Comparison of ENCODE assay signal across 18 cellular contexts in the genomic region with DNA sequence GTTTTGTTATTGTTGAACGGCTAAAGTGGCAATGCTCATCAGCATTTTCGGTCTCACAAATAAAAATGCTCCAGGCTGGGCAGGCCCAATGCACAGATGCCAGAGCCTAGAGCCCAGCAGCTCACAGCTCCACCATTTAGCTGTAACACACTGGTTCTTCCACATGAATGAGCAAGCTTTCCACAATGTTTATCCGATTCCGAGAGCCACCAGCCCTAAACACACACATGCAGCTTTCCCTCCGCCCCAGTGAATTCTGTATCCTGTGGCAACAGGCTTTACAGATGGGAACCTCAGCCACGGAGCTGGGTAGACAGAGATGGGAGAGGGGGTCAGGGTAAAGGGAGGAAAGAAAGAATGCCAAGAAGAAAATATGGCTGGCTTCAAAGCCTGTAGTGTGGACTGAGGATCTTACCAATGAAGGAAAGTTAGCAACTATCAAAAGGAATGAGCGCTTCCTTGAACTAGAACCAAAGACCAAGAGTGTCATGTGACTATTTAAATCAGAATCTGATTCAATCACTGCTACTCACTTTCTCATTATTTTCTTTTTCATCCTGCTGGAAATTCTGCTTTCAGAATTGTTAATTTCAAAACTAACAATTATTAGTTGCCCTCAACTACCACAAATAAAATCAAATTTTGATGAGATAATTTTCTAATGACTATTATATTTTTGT.
DNase-seq lines count a peak whose midpoint lies in the region; ATAC-seq, FAIRE-seq and TF ChIP-seq lines count a peak whose summit lies in the region.
"Had no signal": no experiment of that assay in that cellular context is flagged by ENCODE, and none has a peak within 500 bp of the region (broad histone marks: within the 10 kb centered on the region; RNA-seq: fewer than 3 reads in every experiment).

No MANE protein-coding gene starts in this region.

- CTCF ChIA-PET in mammary epithelial cell (lab: Charles Lee; ENCODE audit: low non-redundant PET) = no interaction called here

- no peak for ATAC-seq in aorta (ENCODE audit: low FRiP score)
- ATAC-seq: activated CD8-positive, alpha-beta T cell treated with anti-CD3 and anti-CD28 coated beads, Interleukin-2, amount 10 ng/mL, durations not matched to agents 7 days and 5 days; left lobe of liver; natural killer cell treated with Interleukin-12 subunit alpha and Interleukin-12 subunit beta and Interleukin-15 and Interleukin-18, amount 100 ng/mL, for 72 hours had no signal

- dilution Hi-C loops in mammary epithelial cell (cut with HindIII; ENCODE audit: low sequenced_read_pairs) = no loop called here

- H3K79me2 ChIP-seq in smooth muscle cell (ENCODE audit: low read depth) (peaks cover 15% of the 10 kb centered on the region), mammary epithelial cell (ENCODE audit: insufficient read depth, low read length) (peaks cover 29% of the 10 kb centered on the region)

- H2AFZ ChIP-seq in smooth muscle cell (ENCODE audit: low read depth) (no peak overlapping the region), mammary epithelial cell (ENCODE audit: low read depth, low read length) (no peak overlapping the region)

- intact Hi-C loops in mammary epithelial cell (cut with micrococcal nuclease) (no loop called here), aorta (cut with DNase I) (no loop called here)

- in situ Hi-C loops in mammary epithelial cell (cut with MboI; ENCODE audit: low sequenced_read_pairs in 2 of 2) = no loop called here

- H3K27ac ChIP-seq in WERI-Rb-1 (peak overlapping the region; percentile 76), smooth muscle cell (ENCODE audit: low read depth) (peak overlapping the region; percentile 90), mammary epithelial cell (ENCODE audit: insufficient read depth, low read depth, low read length) (no peak overlapping the region), aorta (ENCODE audit: low read depth in 1 of 2, low read length in 2 of 2) (peak overlapping the region in 1 of 2 donors; percentile 71)
- H3K27ac ChIP-seq: BLaER1, breast epithelium, KMS-11 had no signal

- H3K4me3 ChIP-seq in WERI-Rb-1 (ENCODE audit: low read depth, low read length) (no peak overlapping the region), smooth muscle cell (no peak overlapping the region), mammary epithelial cell (replicated peaks in 1 of 3; ENCODE audit: insufficient read depth in 1 of 3, low read depth in 2 of 3, low read length in 3 of 3) (no peak overlapping the region), aorta (ENCODE audit: low read length in 2 of 2) (no peak overlapping the region)
- H3K4me3 ChIP-seq: BLaER1, breast epithelium had no signal

- H3K9ac ChIP-seq in smooth muscle cell (ENCODE audit: low read depth) (no peak overlapping the region), mammary epithelial cell (ENCODE audit: insufficient read depth, low read length) (no peak overlapping the region)
- H3K9ac ChIP-seq: BLaER1, KMS-11 had no signal

- DNase-seq in M059J (ENCODE audit: low read depth) (peak; percentile 94), WERI-Rb-1 (no peak), smooth muscle cell (lab: John Stamatoyannopoulos, UW; ENCODE audit: unreplicated experiment) (no peak), NK-92 (lab: John Stamatoyannopoulos, UW; ENCODE audit: unreplicated experiment) (no peak), DMS153 treated with DMSO at 0.1 percent for 48 hours (lab: John Stamatoyannopoulos, UW; ENCODE audit: unreplicated experiment) (no peak), mammary epithelial cell (no peak), aorta (no peak)
- DNase-seq: activated CD8-positive, alpha-beta T cell treated with anti-CD3 and anti-CD28 coated beads, Interleukin-2, amount 10 ng/mL, durations not matched to agents 7 days and 5 days; activated effector memory CD4-positive, alpha-beta T cell treated with anti-CD3 and anti-CD28 coated beads, Interleukin-2, amount 50 U/mL, for 16 hours; EL had no signal

- H3K36me3 ChIP-seq in WERI-Rb-1 (no peaks in the 10 kb centered on the region; the same call in 1 of the 2 replicates), smooth muscle cell (ENCODE audit: low read depth) (no peaks in the 10 kb centered on the region), mammary epithelial cell (ENCODE audit: insufficient read depth, low read length) (no peaks in the 10 kb centered on the region), aorta (ENCODE audit: control insufficient read depth in 1 of 2, insufficient read depth in 2 of 2, low read length in 1 of 2) (no peaks in the 10 kb centered on the region)
- H3K36me3 ChIP-seq: breast epithelium had no signal

- peak; percentile 36 for FAIRE-seq in islet of Langerhans (lab: Jason Lieb, UNC)
- FAIRE-seq: endothelial cell of umbilical vein, GM19239 had no signal

- peaks cover 25% of the 10 kb centered on the region for H3F3A ChIP-seq in smooth muscle cell (ENCODE audit: low read depth)

- no TSS peak for BruUV-seq in mammary epithelial cell (replicated peaks; lab: Mats Ljungman, UMichigan)

- no peaks in the 10 kb centered on the region for H3K27me3 ChIP-seq in WERI-Rb-1 (ENCODE audit: insufficient read depth, low read depth, severe bottlenecking)
- H3K27me3 ChIP-seq in smooth muscle cell (ENCODE audit: low read depth) = no peaks in the 10 kb centered on the region
- H3K27me3 ChIP-seq in mammary epithelial cell (ENCODE audit: insufficient read depth, low read length) = no peaks in the 10 kb centered on the region
- H3K27me3 ChIP-seq in aorta (ENCODE audit: control insufficient read depth in 1 of 2, insufficient read depth in 2 of 2, low read length in 1 of 2) = no peaks in the 10 kb centered on the region
- H3K27me3 ChIP-seq: BLaER1, breast epithelium had no signal

- no peaks in the 10 kb centered on the region for H4K20me1 ChIP-seq in smooth muscle cell (ENCODE audit: low read depth)
- H4K20me1 ChIP-seq in mammary epithelial cell (ENCODE audit: insufficient read depth, low read length) = no peaks in the 10 kb centered on the region
- H4K20me1 ChIP-seq: BLaER1 had no signal

- H3K4me2 ChIP-seq in smooth muscle cell = peak overlapping the region; percentile 80
- H3K4me2 ChIP-seq in mammary epithelial cell (ENCODE audit: insufficient read depth, low read depth, low read length) = no peak overlapping the region
- H3K4me2 ChIP-seq: BLaER1, KMS-11 had no signal

- 58% methylated on average over 7 of the region's 7 CpGs for WGBS in smooth muscle cell (ENCODE audit: low lambda C conversion rate)
- WGBS in mammary epithelial cell (ENCODE audit: low coverage, missing lambda C conversion rate) = 95% methylated on average over 7 of the region's 7 CpGs
- 45 to 62% methylated on average over 7 of the region's 7 CpGs for WGBS in aorta, 2 donors

- H3K9me3 ChIP-seq in WERI-Rb-1 (ENCODE audit: severe bottlenecking) (no peaks in the 10 kb centered on the region), smooth muscle cell (replicated peaks; ENCODE audit: low read depth) (no peaks in the 10 kb centered on the region), mammary epithelial cell (replicated peaks; ENCODE audit: insufficient read depth, low read length) (no peaks in the 10 kb centered on the region), aorta (ENCODE audit: control insufficient read depth, low read length) (no peaks in the 10 kb centered on the region)
- H3K9me3 ChIP-seq: BLaER1, breast epithelium had no signal

- peaks cover 88% of the 10 kb centered on the region for H3K4me1 ChIP-seq in smooth muscle cell (ENCODE audit: low read depth)
- peaks cover under 1% of the 10 kb centered on the region for H3K4me1 ChIP-seq in mammary epithelial cell (ENCODE audit: insufficient read depth, low read length)
- peaks cover 9 to 21% of the 10 kb centered on the region in 2 donors for H3K4me1 ChIP-seq in aorta (ENCODE audit: control insufficient read depth in 1 of 2, insufficient read depth in 2 of 2, low read length in 2 of 2)

- TF ChIP-seq CTCF in WERI-Rb-1 (IDR thresholded peaks at IDR 0.05; ENCODE audit: low read depth, low read length) (no peak), smooth muscle cell (IDR thresholded peaks at IDR 0.05; ENCODE audit: borderline replicate concordance, insufficient read depth, poor library complexity, severe bottlenecking) (no peak), mammary epithelial cell (conservative IDR thresholded peaks at IDR 0.05 in 1 of 2, IDR thresholded peaks at IDR 0.05 in 1 of 2; ENCODE audit: extremely low read depth in 1 of 2, insufficient read depth in 1 of 2, low read depth in 1 of 2, low read length in 2 of 2) (no peak)
